ENCODE assay signal across 8 cellular contexts in the genomic region with DNA sequence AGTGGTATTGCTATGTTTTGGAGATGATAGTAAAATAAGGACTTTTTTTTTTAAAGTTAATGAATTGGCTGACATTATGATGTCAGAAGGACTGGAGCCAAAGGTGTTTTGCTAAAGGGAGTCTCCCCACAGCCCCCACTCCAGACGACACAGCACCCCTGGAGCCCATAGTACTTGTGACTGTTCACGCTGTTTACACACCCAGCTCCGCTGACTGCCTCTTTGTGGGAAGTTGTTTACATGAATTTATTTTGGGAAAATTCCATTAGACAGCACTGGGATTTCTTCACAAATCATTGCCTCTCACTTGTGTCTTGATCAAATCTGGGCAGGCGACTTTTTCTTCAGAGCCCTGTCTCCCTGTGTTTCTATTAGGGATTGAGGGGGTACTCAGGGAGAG.
"Had no signal": no experiment of that assay in that cellular context is flagged by ENCODE, and none has a peak within 500 bp of the region (broad histone marks: within the 10 kb centered on the region; RNA-seq: fewer than 3 reads in every experiment).

No MANE protein-coding gene starts in this region.

- H3K4me3 ChIP-seq: GM23338, K562 had no signal

- ATAC-seq: GM23338, HCT116, HepG2, K562 had no signal

- H3K27ac ChIP-seq: HL-60 had no signal

- DNase-seq: H9, HFFc6, KG1 had no signal

- H3K4me2 ChIP-seq: GM23338 had no signal
